In the genomic region with DNA sequence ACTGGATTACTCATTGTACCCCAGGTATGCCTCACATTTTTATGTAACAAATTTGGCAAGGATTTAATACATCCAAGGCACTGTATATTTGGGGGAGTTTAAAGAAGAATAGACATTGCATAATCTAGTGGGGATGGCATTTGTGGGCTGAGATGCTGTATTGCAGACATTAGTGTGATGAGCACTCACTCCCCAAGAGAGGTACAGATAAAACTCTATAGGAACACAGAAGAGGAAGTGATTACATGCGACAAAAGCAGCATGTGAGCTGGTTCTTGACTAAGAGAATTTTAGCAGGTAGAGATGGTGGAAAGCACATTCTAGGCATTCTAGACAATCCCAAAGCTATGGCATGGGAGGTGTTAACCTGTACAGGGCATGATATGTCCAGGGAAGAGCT, we compare ENCODE assay signal across 20 cellular contexts.
"Had no signal": no experiment of that assay in that cellular context is flagged by ENCODE, and none has a peak within 500 bp of the region (broad histone marks: within the 10 kb centered on the region; RNA-seq: fewer than 3 reads in every experiment).

No MANE protein-coding gene starts in this region.

- H3K27ac Mint-ChIP-seq: activated CD4-positive, alpha-beta T cell treated with anti-CD3 and anti-CD28 coated beads, Interleukin-2, amount 10 ng/mL, durations not matched to agents 24 days and 14 days; activated CD8-positive, alpha-beta T cell treated with anti-CD3 and anti-CD28 coated beads for 36 hours; activated naive CD4-positive, alpha-beta T cell treated with anti-CD3 and anti-CD28 coated beads, Interleukin-2, amount 10 ng/mL, durations not matched to agents 7 days and 5 days; activated naive CD8-positive, alpha-beta T cell treated with anti-CD3 and anti-CD28 coated beads, Interleukin-2, amount 50 U/mL, for 24 hours; activated T-cell treated with anti-CD3 and anti-CD28 coated beads, Interleukin-2, amount 50 U/mL, for 24 hours; activated T-helper 2 cell treated with anti-CD3 and anti-CD28 coated beads, Interferon-gamma antibody, Interleukin-2, Interleukin-4, amounts not matched to agents 10 μg/mL and 5 μg/mL and 100 μg/mL, durations not matched to agents 14 hours and 24 hours and 36 hours; brain; nephron progenitor cell; stimulated activated naive B cell treated with anti-CD40 and anti-IgM and Interleukin-4, amounts not matched to agents 10 μg/mL and 1 μg/mL and 100 μg/mL, for 72 hours had no signal

- ATAC-seq: activated CD8-positive, alpha-beta T cell treated with anti-CD3 and anti-CD28 coated beads for 36 hours; activated naive CD8-positive, alpha-beta T cell treated with anti-CD3 and anti-CD28 coated beads, Interleukin-2, amount 50 U/mL, for 24 hours; gastrocnemius medialis; left lobe of liver; stimulated activated naive B cell treated with anti-CD40 and anti-IgM and Interleukin-4, amounts not matched to agents 10 μg/mL and 1 μg/mL and 100 μg/mL, for 72 hours had no signal

- H3K4me3 Mint-ChIP-seq: activated CD4-positive, alpha-beta T cell treated with anti-CD3 and anti-CD28 coated beads, Interleukin-2, amount 10 ng/mL, durations not matched to agents 24 days and 14 days; activated CD8-positive, alpha-beta T cell treated with anti-CD3 and anti-CD28 coated beads for 36 hours; activated naive CD4-positive, alpha-beta T cell treated with anti-CD3 and anti-CD28 coated beads, Interleukin-2, amount 10 ng/mL, durations not matched to agents 7 days and 5 days; activated naive CD8-positive, alpha-beta T cell treated with anti-CD3 and anti-CD28 coated beads, Interleukin-2, amount 50 U/mL, for 24 hours; activated T-cell treated with anti-CD3 and anti-CD28 coated beads, Interleukin-2, amount 50 U/mL, for 24 hours; brain; nephron progenitor cell; stimulated activated naive B cell treated with anti-CD40 and anti-IgM and Interleukin-4, amounts not matched to agents 10 μg/mL and 1 μg/mL and 100 μg/mL, for 72 hours had no signal

- H3K9me3 Mint-ChIP-seq: activated CD4-positive, alpha-beta T cell treated with anti-CD3 and anti-CD28 coated beads, Interleukin-2, amount 10 ng/mL, durations not matched to agents 24 days and 14 days; activated CD8-positive, alpha-beta T cell treated with anti-CD3 and anti-CD28 coated beads for 36 hours; activated naive CD4-positive, alpha-beta T cell treated with anti-CD3 and anti-CD28 coated beads, Interleukin-2, amount 10 ng/mL, durations not matched to agents 7 days and 5 days; activated naive CD8-positive, alpha-beta T cell treated with anti-CD3 and anti-CD28 coated beads, Interleukin-2, amount 50 U/mL, for 24 hours; activated T-cell treated with anti-CD3 and anti-CD28 coated beads, Interleukin-2, amount 50 U/mL, for 24 hours; activated T-helper 2 cell treated with anti-CD3 and anti-CD28 coated beads, Interferon-gamma antibody, Interleukin-2, Interleukin-4, amounts not matched to agents 10 μg/mL and 5 μg/mL and 100 μg/mL, durations not matched to agents 14 hours and 24 hours and 36 hours; brain; nephron progenitor cell; stimulated activated naive B cell treated with anti-CD40 and anti-IgM and Interleukin-4, amounts not matched to agents 10 μg/mL and 1 μg/mL and 100 μg/mL, for 72 hours had no signal

- H3K4me1 Mint-ChIP-seq: stimulated activated naive B cell treated with anti-CD40 and anti-IgM and Interleukin-4, amounts not matched to agents 10 μg/mL and 1 μg/mL and 100 μg/mL, for 72 hours had no signal

- DNase-seq: activated CD4-positive, alpha-beta T cell treated with anti-CD3 and anti-CD28 coated beads, Interleukin-2, amount 10 ng/mL, durations not matched to agents 24 days and 14 days; activated CD8-positive, alpha-beta T cell treated with anti-CD3 and anti-CD28 coated beads for 36 hours; activated naive CD4-positive, alpha-beta T cell treated with anti-CD3 and anti-CD28 coated beads, Interleukin-2, amount 10 ng/mL, durations not matched to agents 7 days and 5 days; activated naive CD8-positive, alpha-beta T cell treated with anti-CD3 and anti-CD28 coated beads, Interleukin-2, amount 50 U/mL, for 24 hours; activated T-cell treated with anti-CD3 and anti-CD28 coated beads, Interleukin-2, amount 50 U/mL, for 24 hours; anterior cingulate cortex; central memory CD4-positive, alpha-beta T cell; colonic mucosa; erythroblast; gastrocnemius medialis; kidney; midbrain; nephron progenitor cell; occipital lobe; posterior cingulate gyrus; retina; stimulated activated naive B cell treated with anti-CD40 and anti-IgM and Interleukin-4, amounts not matched to agents 10 μg/mL and 1 μg/mL and 100 μg/mL, for 72 hours had no signal

- H3K27me3 Mint-ChIP-seq: activated CD8-positive, alpha-beta T cell treated with anti-CD3 and anti-CD28 coated beads for 36 hours; activated T-cell treated with anti-CD3 and anti-CD28 coated beads, Interleukin-2, amount 50 U/mL, for 24 hours had no signal
